2 cellular contexts compared by ENCODE assay signal in the genomic region with DNA sequence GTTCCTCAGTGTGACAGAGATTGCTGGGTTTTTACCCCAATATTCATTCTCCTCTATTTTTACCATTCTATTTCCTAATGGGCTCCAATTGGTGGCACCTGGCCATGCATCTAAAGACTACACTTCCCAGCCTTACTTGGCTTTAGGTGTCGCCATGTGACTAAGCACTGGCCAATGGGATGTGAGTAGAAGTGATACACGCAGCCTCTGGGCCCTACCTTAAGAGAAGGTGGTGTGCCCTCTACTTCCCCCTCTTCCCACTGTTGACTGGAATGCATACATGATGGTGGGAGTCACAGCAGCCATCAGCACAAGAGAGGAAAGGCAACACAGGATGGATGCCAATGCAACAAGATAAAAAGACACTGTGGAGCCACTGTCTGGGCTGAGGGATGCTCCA.
TF ChIP-seq lines count a peak whose summit lies in the region.

No MANE protein-coding gene starts in this region.

TF ChIP-seq in WTC11, 78 proteins besides CTCF, POLR2A, EP300 and RAD21:
- TF ChIP-seq USF1 (CRISPR knock-in tag; IDR thresholded peaks at IDR 0.05) (peak; percentile 83), NFYB (CRISPR knock-in tag; conservative IDR thresholded peaks at IDR 0.05; ENCODE audit: low read depth) (peak; percentile 41; the same call in 1 of the 2 replicates), E2F1 (CRISPR knock-in tag; IDR thresholded peaks at IDR 0.05) (no peak), USF2 (CRISPR knock-in tag; IDR thresholded peaks at IDR 0.05) (peak; percentile 90)

TF ChIP-seq in H1, 55 proteins besides CTCF, POLR2A, EP300 and RAD21:
- TF ChIP-seq JUN (IDR thresholded peaks at IDR 0.05; ENCODE audit: low read depth, low read length), result no peak
- peak; percentile 71 for TF ChIP-seq USF2 (IDR thresholded peaks at IDR 0.05; ENCODE audit: low read length)
- peak; percentile 30; the same call in 1 of the 2 replicates for TF ChIP-seq SIX5 (IDR thresholded peaks at IDR 0.05; ENCODE audit: low read depth, low read length)
